17 cellular contexts compared by ENCODE assay signal in genomic region chr5:73369283-73369682, GRCh38.
DNase-seq lines count a peak whose midpoint lies in the region; FAIRE-seq and TF ChIP-seq lines count a peak whose summit lies in the region.
"Had no signal": no experiment of that assay in that cellular context is flagged by ENCODE, and none has a peak within 500 bp of the region (broad histone marks: within the 10 kb centered on the region; RNA-seq: fewer than 3 reads in every experiment).

No MANE protein-coding gene starts in this region.

- no peaks in the 10 kb centered on the region for H3K4me1 ChIP-seq in Karpas-422 (ENCODE audit: low read length)

- no peaks in the 10 kb centered on the region for H3K27me3 ChIP-seq in Karpas-422 (ENCODE audit: low read length)

- H4K20me1 ChIP-seq in Karpas-422 (ENCODE audit: insufficient read depth, low read depth, low read length) = no peaks in the 10 kb centered on the region

- in situ Hi-C loops in astrocyte of the spinal cord (cut with HindIII; ENCODE audit: low sequenced_read_pairs) = no loop called here

- H3K36me3 ChIP-seq in Karpas-422 (ENCODE audit: insufficient read depth, low read length) = no peaks in the 10 kb centered on the region

- no peaks in the 10 kb centered on the region for H3K79me2 ChIP-seq in Karpas-422 (ENCODE audit: low read length)

- DNase-seq in AG08395 (ENCODE audit: low spot score) = peak; percentile 49
- DNase-seq in M059J (ENCODE audit: low read depth) = peak; percentile 42
- peak; percentile 46 for DNase-seq in astrocyte of the spinal cord (ENCODE audit: low read depth, low spot score)
- peak; percentile 30 for DNase-seq in kidney tubule cell (ENCODE audit: low spot score)
- DNase-seq in frontal cortex (ENCODE audit: low spot score in 2 of 2) = no peak
- no peak for DNase-seq in activated T-cell treated with anti-CD3 and anti-CD28 coated beads, Interleukin-2, amount 50 U/mL, for 1 hour
- DNase-seq in NOMO-1 treated with DMSO at 0.1 percent for 48 hours (lab: John Stamatoyannopoulos, UW; ENCODE audit: unreplicated experiment) = no peak
- DNase-seq in Karpas-422 = no peak
- DNase-seq: 8988T, DMS53, GOT3, NCI-H1092 treated with DMSO at 0.1 percent for 48 hours, NCI-H1694 treated with DMSO at 0.1 percent for 48 hours, PC-3, SHP77 had no signal

- FAIRE-seq in frontal cortex (lab: Jason Lieb, UNC) = no peak
- FAIRE-seq: GM12892 had no signal

- no peak overlapping the region for H3K27ac ChIP-seq in Karpas-422 (ENCODE audit: low read length)
- H3K27ac ChIP-seq: C4-2B had no signal

- H3K4me3 ChIP-seq in astrocyte of the spinal cord (ENCODE audit: low read depth, low read length) (no peak overlapping the region), Karpas-422 (ENCODE audit: low read length) (no peak overlapping the region)

- no peak overlapping the region for H3K4me2 ChIP-seq in Karpas-422 (ENCODE audit: low read depth, low read length, poor library complexity, severe bottlenecking)

- no peak overlapping the region for H2AFZ ChIP-seq in Karpas-422 (ENCODE audit: low read length)

- no peak for TF ChIP-seq CTCF in astrocyte of the spinal cord (IDR thresholded peaks at IDR 0.05; ENCODE audit: low read depth, low read length)

- no peaks in the 10 kb centered on the region for H3K9me2 ChIP-seq in Karpas-422 (replicated peaks; ENCODE audit: insufficient read depth, low read length)

- H3K9me3 ChIP-seq in Karpas-422 (ENCODE audit: low read length) = no peaks in the 10 kb centered on the region

- no peak overlapping the region for H3K9ac ChIP-seq in Karpas-422 (ENCODE audit: low read length)

Comparison
In these comparisons a context has a peak if more than half of its experiments do, and no peak if none do; other contexts are left out.
1. DNase-seq: peak in AG08395 (single experiment), M059J (single experiment), astrocyte of the spinal cord (single experiment) and kidney tubule cell (single experiment); none in frontal cortex (0 of 2), activated T-cell treated with anti-CD3 and anti-CD28 coated beads, Interleukin-2, amount 50 U/mL, for 1 hour (single experiment), NOMO-1 treated with DMSO at 0.1 percent for 48 hours (single experiment) and Karpas-422 (single experiment).